In the genomic region with DNA sequence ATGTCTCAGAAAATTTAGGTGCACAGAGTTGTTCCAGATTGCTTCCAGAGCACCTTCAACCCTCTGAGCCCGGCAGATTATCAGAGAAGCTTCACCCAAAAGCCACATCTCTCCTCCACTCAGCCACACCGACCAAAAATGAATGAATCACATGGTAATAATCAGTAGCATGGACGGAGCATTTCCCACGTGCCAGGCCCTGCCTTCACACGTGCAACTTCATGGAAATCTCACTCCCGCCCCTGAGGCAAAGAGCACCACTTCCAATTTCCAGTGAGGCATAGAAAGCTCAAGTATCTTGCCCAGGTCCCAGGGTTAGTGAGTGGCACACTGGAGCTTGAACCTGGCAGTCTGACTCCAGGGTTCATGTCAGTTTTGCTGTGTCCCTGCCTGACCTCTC, we compare ENCODE assay signal across 1 cellular context.
TF ChIP-seq lines count a peak whose summit lies in the region.

No MANE protein-coding gene starts in this region.

TF ChIP-seq in HCT116, 20 proteins besides CTCF, POLR2A, EP300 and RAD21 (continued from another document):
- TF ChIP-seq, protein P1, sequence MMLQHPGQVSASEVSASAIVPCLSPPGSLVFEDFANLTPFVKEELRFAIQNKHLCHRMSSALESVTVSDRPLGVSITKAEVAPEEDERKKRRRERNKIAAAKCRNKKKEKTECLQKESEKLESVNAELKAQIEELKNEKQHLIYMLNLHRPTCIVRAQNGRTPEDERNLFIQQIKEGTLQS (IDR thresholded peaks at IDR 0.05) = no peak
- TF ChIP-seq, protein P2, sequence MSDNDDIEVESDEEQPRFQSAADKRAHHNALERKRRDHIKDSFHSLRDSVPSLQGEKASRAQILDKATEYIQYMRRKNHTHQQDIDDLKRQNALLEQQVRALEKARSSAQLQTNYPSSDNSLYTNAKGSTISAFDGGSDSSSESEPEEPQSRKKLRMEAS (IDR thresholded peaks at IDR 0.05) = no peak
- TF ChIP-seq EZH2 (IDR thresholded peaks at IDR 0.05) = no peak
- no peak for TF ChIP-seq FOSL1 (IDR thresholded peaks at IDR 0.05; ENCODE audit: low read depth)
- no peak for TF ChIP-seq SIN3A (IDR thresholded peaks at IDR 0.05; ENCODE audit: low read depth)
- TF ChIP-seq CEBPB (IDR thresholded peaks at IDR 0.05; ENCODE audit: low read depth) = no peak
- no peak for TF ChIP-seq ZFX (IDR thresholded peaks at IDR 0.05)
- TF ChIP-seq TCF7L2 (IDR thresholded peaks at IDR 0.05; ENCODE audit: borderline replicate concordance, extremely low read depth, insufficient read depth, insufficient read length) = no peak
- TF ChIP-seq, protein P3, sequence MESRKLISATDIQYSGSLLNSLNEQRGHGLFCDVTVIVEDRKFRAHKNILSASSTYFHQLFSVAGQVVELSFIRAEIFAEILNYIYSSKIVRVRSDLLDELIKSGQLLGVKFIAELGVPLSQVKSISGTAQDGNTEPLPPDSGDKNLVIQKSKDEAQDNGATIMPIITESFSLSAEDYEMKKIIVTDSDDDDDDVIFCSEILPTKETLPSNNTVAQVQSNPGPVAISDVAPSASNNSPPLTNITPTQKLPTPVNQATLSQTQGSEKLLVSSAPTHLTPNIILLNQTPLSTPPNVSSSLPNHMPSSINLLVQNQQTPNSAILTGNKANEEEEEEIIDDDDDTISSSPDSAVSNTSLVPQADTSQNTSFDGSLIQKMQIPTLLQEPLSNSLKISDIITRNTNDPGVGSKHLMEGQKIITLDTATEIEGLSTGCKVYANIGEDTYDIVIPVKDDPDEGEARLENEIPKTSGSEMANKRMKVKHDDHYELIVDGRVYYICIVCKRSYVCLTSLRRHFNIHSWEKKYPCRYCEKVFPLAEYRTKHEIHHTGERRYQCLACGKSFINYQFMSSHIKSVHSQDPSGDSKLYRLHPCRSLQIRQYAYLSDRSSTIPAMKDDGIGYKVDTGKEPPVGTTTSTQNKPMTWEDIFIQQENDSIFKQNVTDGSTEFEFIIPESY (IDR thresholded peaks at IDR 0.05; ENCODE audit: extremely low read depth, insufficient replicate concordance, low read length) = no peak
- TF ChIP-seq POLR2AphosphoS5 (IDR thresholded peaks at IDR 0.05; ENCODE audit: low read depth, low read length) = no peak
